9 cellular contexts compared by ENCODE assay signal in genomic region chr11:68122936-68123539, GRCh38. TPM values are rescaled to one million over a fixed set of nuclear protein-coding genes. Genes with fewer than 3 reads are reported as not detected.
DNase-seq lines count a peak whose midpoint lies in the region; ATAC-seq, FAIRE-seq and TF ChIP-seq lines count a peak whose summit lies in the region.
"Had no signal": no experiment of that assay in that cellular context is flagged by ENCODE, and none has a peak within 500 bp of the region (broad histone marks: within the 10 kb centered on the region; RNA-seq: fewer than 3 reads in every experiment).

No MANE protein-coding gene starts in this region.

- no peaks in the 10 kb centered on the region for H3K9me3 Mint-ChIP-seq in progenitor cell of endocrine pancreas (ENCODE audit: low read depth)

- H3K9ac ChIP-seq in ES-I3 (ENCODE audit: low read depth, low read length) (0 out of 2 replicates have a peak overlapping the region, but pooled peaks have one; percentile 1), kidney (ENCODE audit: low read length in 2 of 2) (no peak overlapping the region)

- intact Hi-C loops in kidney (cut with DNase I): no loop called here

- ATAC-seq in HG02870 (IDR thresholded peaks at IDR 0.05; ENCODE audit: unreplicated experiment): no peak

- DNase-seq in RWPE1 (ENCODE audit: low spot score) (no peak), kidney (no peak), progenitor cell of endocrine pancreas (ENCODE audit: low spot score, unreplicated experiment) (no peak), NCI-H82 treated with DMSO at 0.1 percent for 48 hours (lab: John Stamatoyannopoulos, UW; ENCODE audit: unreplicated experiment) (no peak), NCI-H146 (lab: John Stamatoyannopoulos, UW) (no peak)
- DNase-seq in activated CD8-positive, alpha-beta memory T cell treated with anti-CD3 and anti-CD28 coated beads for 24 hours: no peak
- DNase-seq: NCI-H774 had no signal

- H3K4me3 Mint-ChIP-seq in progenitor cell of endocrine pancreas (ENCODE audit: low read depth): peak overlapping the region; percentile 7

- H3K4me3 ChIP-seq in kidney (ENCODE audit: low read length in 2 of 2): no peak overlapping the region

- POLR2A ChIA-PET in RWPE1 (lab: Yijun Ruan, JAX; ENCODE audit: low non-redundant PET): interaction anchor here (0.6 kb wide), 1 partner anchor 13 kb away, joined by 4 read pairs; no protein-coding TSS in a partner anchor

- H3K27ac ChIP-seq in RWPE1 (peak overlapping the region; percentile 81), kidney (ENCODE audit: low read depth in 2 of 2, low read length in 2 of 2) (peak overlapping the region; percentile 59 to 71)

- peaks cover 23% of the 10 kb centered on the region for H3K4me1 Mint-ChIP-seq in progenitor cell of endocrine pancreas (ENCODE audit: low read depth)

- FAIRE-seq in kidney (lab: Jason Lieb, UNC): no peak

- H3K27me3 Mint-ChIP-seq in progenitor cell of endocrine pancreas: no peaks in the 10 kb centered on the region

- peak overlapping the region; percentile 91 for H3K27ac Mint-ChIP-seq in progenitor cell of endocrine pancreas

- H3K36me3 Mint-ChIP-seq in progenitor cell of endocrine pancreas (ENCODE audit: insufficient read depth): peaks cover 2% of the 10 kb centered on the region

- peaks cover 50% of the 10 kb centered on the region for H3K4me1 ChIP-seq in ES-I3 (ENCODE audit: insufficient read depth, low read length)
- peaks cover 7 to 14% of the 10 kb centered on the region in 2 donors for H3K4me1 ChIP-seq in kidney (ENCODE audit: control insufficient read depth in 1 of 2, insufficient read depth in 1 of 2, low read depth in 1 of 2, low read length in 2 of 2)

- TF ChIP-seq CTCF in RWPE1 (conservative IDR thresholded peaks at IDR 0.05; ENCODE audit: low read depth) (no peak), kidney (IDR thresholded peaks at IDR 0.05; ENCODE audit: borderline replicate concordance, extremely low read depth, insufficient read depth) (no peak), progenitor cell of endocrine pancreas (IDR thresholded peaks at IDR 0.05; ENCODE audit: unreplicated experiment) (no peak)

- H3K9me3 ChIP-seq in ES-I3 (ENCODE audit: control insufficient read depth, insufficient read depth, low read length) (no peaks in the 10 kb centered on the region), kidney (ENCODE audit: control insufficient read depth in 1 of 2, low read length in 2 of 2) (no peaks in the 10 kb centered on the region)

- H3K36me3 ChIP-seq in ES-I3 (ENCODE audit: insufficient read depth, low read length) (no peaks in the 10 kb centered on the region), kidney (ENCODE audit: control insufficient read depth in 1 of 2, insufficient read depth in 2 of 2, low read length in 2 of 2) (no peaks in the 10 kb centered on the region)

- CTCF ChIA-PET in RWPE1 (lab: Yijun Ruan, JAX): no interaction called here

RNA-seq across cellular contexts. Expression of gene CHKA, which starts 1.9 kb away (rescaled TPM):
- total RNA-seq in kidney: 26.3 TPM
- polyA plus RNA-seq in kidney (ENCODE audit: insufficient read depth, low read depth, low replicate concordance): 23.2 TPM
- total RNA-seq in progenitor cell of endocrine pancreas: 60.4 and 64.3 TPM in 2 replicates
